1 cellular context compared by ENCODE assay signal in the genomic region with DNA sequence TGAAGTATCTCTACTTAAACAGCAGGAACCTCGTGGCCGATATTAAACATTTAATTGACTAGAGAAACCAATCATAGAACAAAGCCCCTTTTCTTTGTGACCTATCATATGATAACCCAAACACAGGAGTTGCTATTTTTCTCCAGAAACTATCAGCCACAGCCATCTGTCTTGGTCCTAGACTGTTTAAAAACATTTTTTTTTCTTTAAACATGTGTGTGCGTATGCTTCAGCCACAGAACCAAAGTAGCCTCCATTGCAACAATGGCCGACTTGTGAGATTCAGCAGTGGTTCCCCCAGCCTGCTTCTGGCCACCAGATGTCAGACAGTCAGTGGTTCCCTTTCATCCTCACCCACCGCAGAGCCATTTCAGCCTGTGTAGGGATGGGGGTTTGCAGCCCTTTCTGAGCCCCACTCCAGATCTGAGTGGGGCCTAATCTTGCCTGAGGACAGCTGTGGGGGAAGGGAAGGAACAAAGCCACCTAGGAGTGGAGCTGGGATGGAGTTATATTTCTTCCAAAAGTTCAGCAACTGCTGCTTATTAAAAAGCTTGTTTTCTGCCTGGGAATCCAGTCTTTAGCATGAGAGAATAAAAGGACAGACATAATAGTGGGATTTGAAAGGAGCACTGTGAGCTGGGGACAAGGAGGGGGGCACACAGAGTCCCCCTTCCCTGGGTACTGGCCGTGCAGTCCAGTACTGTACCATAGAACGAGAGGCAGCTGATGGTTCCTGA.
TF ChIP-seq lines count a peak whose summit lies in the region.

No MANE protein-coding gene starts in this region.

TF ChIP-seq in K562, 482 proteins besides CTCF, POLR2A, EP300 and RAD21 (continued from another document and continues in another):
- TF ChIP-seq, protein P1, sequence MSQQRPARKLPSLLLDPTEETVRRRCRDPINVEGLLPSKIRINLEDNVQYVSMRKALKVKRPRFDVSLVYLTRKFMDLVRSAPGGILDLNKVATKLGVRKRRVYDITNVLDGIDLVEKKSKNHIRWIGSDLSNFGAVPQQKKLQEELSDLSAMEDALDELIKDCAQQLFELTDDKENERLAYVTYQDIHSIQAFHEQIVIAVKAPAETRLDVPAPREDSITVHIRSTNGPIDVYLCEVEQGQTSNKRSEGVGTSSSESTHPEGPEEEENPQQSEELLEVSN (IDR thresholded peaks at IDR 0.05; ENCODE audit: borderline replicate concordance in 1 of 2, extremely low read depth in 1 of 2, insufficient read depth in 1 of 2, insufficient read length in 1 of 2, low read depth in 1 of 2, low read length in 1 of 2, poor library complexity in 1 of 2, severe bottlenecking in 1 of 2), result no peak
- TF ChIP-seq ATF1 (CRISPR knock-in tag; IDR thresholded peaks at IDR 0.05), result no peak
- peak; percentile 46; the same call in 1 of the 2 replicates for TF ChIP-seq ATF1 (tag; IDR thresholded peaks at IDR 0.05)
- TF ChIP-seq PHTF2 (CRISPR knock-in tag; IDR thresholded peaks at IDR 0.05), result no peak
- peak; percentile 56 for TF ChIP-seq RBM39 (optimal IDR thresholded peaks at IDR 0.05; ENCODE audit: low read depth, low read length)
- peak; percentile 97 for TF ChIP-seq SMAD4 (CRISPR knock-in tag; conservative IDR thresholded peaks at IDR 0.05)
- TF ChIP-seq ZNF785 (CRISPR knock-in tag; IDR thresholded peaks at IDR 0.05), result no peak
- TF ChIP-seq MAFK (IDR thresholded peaks at IDR 0.05; ENCODE audit: low read length), result peak; percentile 18; the same call in 1 of the 2 replicates
- TF ChIP-seq CEBPZ (IDR thresholded peaks at IDR 0.05; ENCODE audit: borderline replicate concordance, low read depth, low read length), result no peak
- TF ChIP-seq ZNF280A (IDR thresholded peaks at IDR 0.05; ENCODE audit: low read depth, partially characterized antibody), result no peak
- TF ChIP-seq HEY1 (CRISPR knock-in tag; IDR thresholded peaks at IDR 0.05; ENCODE audit: borderline replicate concordance), result no peak
- TF ChIP-seq NRF1 (conservative IDR thresholded peaks at IDR 0.05 in 1 of 2, IDR thresholded peaks at IDR 0.05 in 1 of 2), result 0 out of 4 replicates have a peak, but pooled peaks of 1 of the 2 experiments have one; percentile 4
- TF ChIP-seq RB1 (IDR thresholded peaks at IDR 0.05; ENCODE audit: low read depth), result 0 out of 2 replicates have a peak, but pooled peaks have one; percentile 51
- no peak for TF ChIP-seq TFAM (CRISPR knock-in tag; conservative IDR thresholded peaks at IDR 0.05)
- no peak for TF ChIP-seq ZNF695 (CRISPR knock-in tag; IDR thresholded peaks at IDR 0.05)
- no peak for TF ChIP-seq ZNF699 (CRISPR knock-in tag; IDR thresholded peaks at IDR 0.05; ENCODE audit: insufficient replicate concordance)
- TF ChIP-seq ZNF24 (IDR thresholded peaks at IDR 0.05), result no peak
- TF ChIP-seq TAF15 (IDR thresholded peaks at IDR 0.05; ENCODE audit: low read depth, low read length), result no peak
- TF ChIP-seq SP1 (CRISPR knock-in tag; IDR thresholded peaks at IDR 0.05), result no peak
- TF ChIP-seq TGIF2 (CRISPR knock-in tag; IDR thresholded peaks at IDR 0.05), result no peak
- TF ChIP-seq, protein P2, sequence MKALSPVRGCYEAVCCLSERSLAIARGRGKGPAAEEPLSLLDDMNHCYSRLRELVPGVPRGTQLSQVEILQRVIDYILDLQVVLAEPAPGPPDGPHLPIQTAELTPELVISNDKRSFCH (CRISPR knock-in tag; IDR thresholded peaks at IDR 0.05), result no peak
- TF ChIP-seq, protein P2 (tag; IDR thresholded peaks at IDR 0.05), result peak; percentile 96
- TF ChIP-seq, protein P3, sequence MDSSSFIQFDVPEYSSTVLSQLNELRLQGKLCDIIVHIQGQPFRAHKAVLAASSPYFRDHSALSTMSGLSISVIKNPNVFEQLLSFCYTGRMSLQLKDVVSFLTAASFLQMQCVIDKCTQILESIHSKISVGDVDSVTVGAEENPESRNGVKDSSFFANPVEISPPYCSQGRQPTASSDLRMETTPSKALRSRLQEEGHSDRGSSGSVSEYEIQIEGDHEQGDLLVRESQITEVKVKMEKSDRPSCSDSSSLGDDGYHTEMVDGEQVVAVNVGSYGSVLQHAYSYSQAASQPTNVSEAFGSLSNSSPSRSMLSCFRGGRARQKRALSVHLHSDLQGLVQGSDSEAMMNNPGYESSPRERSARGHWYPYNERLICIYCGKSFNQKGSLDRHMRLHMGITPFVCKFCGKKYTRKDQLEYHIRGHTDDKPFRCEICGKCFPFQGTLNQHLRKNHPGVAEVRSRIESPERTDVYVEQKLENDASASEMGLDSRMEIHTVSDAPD (CRISPR knock-in tag; IDR thresholded peaks at IDR 0.05), result 0 out of 2 replicates have a peak, but pooled peaks have one; percentile 30
- no peak for TF ChIP-seq FOS (IDR thresholded peaks at IDR 0.05; ENCODE audit: extremely low read depth, insufficient read length)
- no peak for TF ChIP-seq PKNOX1 (IDR thresholded peaks at IDR 0.05)
- TF ChIP-seq ZNF146 (CRISPR knock-in tag; IDR thresholded peaks at IDR 0.05; ENCODE audit: unreplicated experiment), result no peak
- 0 out of 2 replicates have a peak, but pooled peaks have one; percentile 41 for TF ChIP-seq ELF4 (CRISPR knock-in tag; IDR thresholded peaks at IDR 0.05)
- no peak for TF ChIP-seq ADNP (tag; IDR thresholded peaks at IDR 0.05)
- no peak for TF ChIP-seq ZBTB26 (CRISPR knock-in tag; IDR thresholded peaks at IDR 0.05)
- TF ChIP-seq DIDO1 (tag; IDR thresholded peaks at IDR 0.05; ENCODE audit: low read depth), result peak; percentile 63; the same call in 1 of the 2 replicates
- 0 out of 2 replicates have a peak, but pooled peaks have one; percentile 87 for TF ChIP-seq ZNF197 (CRISPR knock-in tag; IDR thresholded peaks at IDR 0.05; ENCODE audit: low read depth)
- no peak for TF ChIP-seq DLX4 (CRISPR knock-in tag; IDR thresholded peaks at IDR 0.05)
- TF ChIP-seq ARID3A (IDR thresholded peaks at IDR 0.05; ENCODE audit: borderline replicate concordance, low read depth, low read length), result 0 out of 2 replicates have a peak, but pooled peaks have one; percentile 21
- no peak for TF ChIP-seq ZNF431 (CRISPR knock-in tag; IDR thresholded peaks at IDR 0.05)
- no peak for TF ChIP-seq POLR2AphosphoS2 (IDR thresholded peaks at IDR 0.05; ENCODE audit: low read length)
- TF ChIP-seq ZFP30 (CRISPR knock-in tag; IDR thresholded peaks at IDR 0.05; ENCODE audit: borderline replicate concordance), result peak; percentile 51; the same call in 1 of the 2 replicates
- no peak for TF ChIP-seq THRB (CRISPR knock-in tag; conservative IDR thresholded peaks at IDR 0.05)
- no peak for TF ChIP-seq KLF16 (IDR thresholded peaks at IDR 0.05)
- no peak for TF ChIP-seq SAP30 (IDR thresholded peaks at IDR 0.05; ENCODE audit: borderline replicate concordance, insufficient read depth, low read depth, low read length, poor library complexity, severe bottlenecking)
- TF ChIP-seq TSHZ1 (CRISPR knock-in tag; IDR thresholded peaks at IDR 0.05), result peak; percentile 65
- TF ChIP-seq FOXK2 (conservative IDR thresholded peaks at IDR 0.05 in 1 of 2, IDR thresholded peaks at IDR 0.05 in 1 of 2; ENCODE audit: low read depth in 2 of 2), result no peak; a peak in 1 of 4 replicates
